21 cellular contexts compared by ENCODE assay signal in the genomic region with DNA sequence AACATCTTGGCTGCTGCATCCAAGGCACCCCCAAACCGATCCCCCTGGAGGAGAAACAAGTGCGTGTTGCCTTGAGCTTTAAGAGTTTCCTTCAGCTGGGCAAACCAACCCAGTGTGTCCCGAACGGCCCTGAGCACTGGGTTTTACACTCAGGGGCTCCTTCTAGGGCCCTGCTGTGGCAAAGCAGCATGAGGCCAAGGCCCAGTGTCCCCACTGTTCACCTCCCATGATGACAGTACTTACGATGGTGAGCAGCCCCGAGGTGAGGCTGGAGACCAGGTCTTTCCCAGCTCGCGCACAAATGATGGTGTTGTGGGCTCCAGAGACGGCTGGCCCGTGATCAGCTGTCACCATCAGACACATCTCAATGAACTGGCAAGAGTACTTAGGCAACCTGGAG. TPM values are rescaled to one million over a fixed set of nuclear protein-coding genes. Genes with fewer than 3 reads are reported as not detected.
DNase-seq lines count a peak whose midpoint lies in the region; ATAC-seq and TF ChIP-seq lines count a peak whose summit lies in the region.
"Had no signal": no experiment of that assay in that cellular context is flagged by ENCODE, and none has a peak within 500 bp of the region (broad histone marks: within the 10 kb centered on the region; RNA-seq: fewer than 3 reads in every experiment).

No MANE protein-coding gene starts in this region.

- H3K9me3 Mint-ChIP-seq in activated naive CD4-positive, alpha-beta T cell treated with anti-CD3 and anti-CD28 coated beads, Interleukin-2, amount 50 U/mL, for 72 hours, result no peaks in the 10 kb centered on the region
- no peaks in the 10 kb centered on the region for H3K9me3 Mint-ChIP-seq in activated T-helper 2 cell treated with anti-CD3 and anti-CD28 coated beads, Interferon-gamma antibody, Interleukin-2, Interleukin-4, amounts not matched to agents 10 μg/mL and 5 μg/mL and 100 μg/mL, durations not matched to agents 14 hours and 24 hours and 36 hours
- peaks cover 12% of the 10 kb centered on the region for H3K9me3 Mint-ChIP-seq in nephron progenitor cell
- H3K9me3 Mint-ChIP-seq in stimulated activated naive CD8-positive, alpha-beta T cell treated with anti-CD3 and anti-CD28 coated beads, Interleukin-15, Interleukin-2, amounts not matched to agents 100 ng/mL and 50 ng/mL, for 24 hours, result no peaks in the 10 kb centered on the region
- H3K9me3 Mint-ChIP-seq: CD8-positive, alpha-beta memory T cell; IgD-negative memory B cell had no signal

- DNase-seq in activated naive CD4-positive, alpha-beta T cell treated with anti-CD3 and anti-CD28 coated beads, Interleukin-2, amount 50 U/mL, for 72 hours (ENCODE audit: low spot score in 2 of 2), result no peak
- DNase-seq in activated naive CD4-positive, alpha-beta T cell treated with Interleukin-2 at 50 U/mL for 16 hours, result no peak
- DNase-seq in activated T-helper 2 cell treated with anti-CD3 and anti-CD28 coated beads, Interferon-gamma antibody, Interleukin-2, Interleukin-4, amounts not matched to agents 10 μg/mL and 5 μg/mL and 100 μg/mL, durations not matched to agents 14 hours and 24 hours and 36 hours (ENCODE audit: low spot score), result no peak
- DNase-seq in nephron progenitor cell (no peak), GM03348 (ENCODE audit: low spot score) (no peak), aorta (no peak)
- DNase-seq: ACHN; C1 segment of cervical spinal cord; CD8-positive, alpha-beta memory T cell; DMS53; EL; Kasumi-1; MG63; NCI-H1105; NCI-H2081; NCI-H2171 treated with DMSO at 0.1 percent for 48 hours; NCI-H446; Right ventricle myocardium superior had no signal

- H3K27ac ChIP-seq in aorta (ENCODE audit: low read depth in 1 of 2, low read length in 2 of 2), result no peak overlapping the region

- WGBS in aorta, 2 donors, result 90 to 91% methylated on average over 10 of the region's 10 CpGs

- no peaks in the 10 kb centered on the region for H3K27me3 Mint-ChIP-seq in activated T-helper 2 cell treated with anti-CD3 and anti-CD28 coated beads, Interferon-gamma antibody, Interleukin-2, Interleukin-4, amounts not matched to agents 10 μg/mL and 5 μg/mL and 100 μg/mL, durations not matched to agents 14 hours and 24 hours and 36 hours (ENCODE audit: low read depth)
- H3K27me3 Mint-ChIP-seq in nephron progenitor cell (ENCODE audit: low read depth, poor library complexity), result no peaks in the 10 kb centered on the region
- H3K27me3 Mint-ChIP-seq in stimulated activated naive CD8-positive, alpha-beta T cell treated with anti-CD3 and anti-CD28 coated beads, Interleukin-15, Interleukin-2, amounts not matched to agents 100 ng/mL and 50 ng/mL, for 24 hours, result no peaks in the 10 kb centered on the region
- H3K27me3 Mint-ChIP-seq: CD8-positive, alpha-beta memory T cell; IgD-negative memory B cell had no signal

- no peaks in the 10 kb centered on the region for H3K9me3 ChIP-seq in aorta (ENCODE audit: control insufficient read depth, low read length)
- H3K9me3 ChIP-seq: MG63 had no signal

- H3K36me3 ChIP-seq in aorta (ENCODE audit: control insufficient read depth in 1 of 2, insufficient read depth in 2 of 2, low read length in 1 of 2), result peaks cover 0 to 12% of the 10 kb centered on the region in 2 donors

- H3K4me3 ChIP-seq in aorta (ENCODE audit: low read length in 2 of 2), result no peak overlapping the region
- H3K4me3 ChIP-seq: GM23338, MG63 had no signal

- H3K36me3 Mint-ChIP-seq in activated naive CD4-positive, alpha-beta T cell treated with anti-CD3 and anti-CD28 coated beads, Interleukin-2, amount 50 U/mL, for 72 hours, result peaks cover 8 to 28% of the 10 kb centered on the region in 2 donors
- peaks cover 84% of the 10 kb centered on the region for H3K36me3 Mint-ChIP-seq in activated T-helper 2 cell treated with anti-CD3 and anti-CD28 coated beads, Interferon-gamma antibody, Interleukin-2, Interleukin-4, amounts not matched to agents 10 μg/mL and 5 μg/mL and 100 μg/mL, durations not matched to agents 14 hours and 24 hours and 36 hours (ENCODE audit: low read depth)
- H3K36me3 Mint-ChIP-seq in nephron progenitor cell (ENCODE audit: low read depth), result peaks cover 90% of the 10 kb centered on the region
- H3K36me3 Mint-ChIP-seq in stimulated activated naive CD8-positive, alpha-beta T cell treated with anti-CD3 and anti-CD28 coated beads, Interleukin-15, Interleukin-2, amounts not matched to agents 100 ng/mL and 50 ng/mL, for 24 hours (ENCODE audit: low read depth), result peaks cover 76% of the 10 kb centered on the region

- no peaks in the 10 kb centered on the region for H3K27me3 ChIP-seq in aorta (ENCODE audit: control insufficient read depth in 1 of 2, insufficient read depth in 2 of 2, low read length in 1 of 2)
- H3K27me3 ChIP-seq: MG63 had no signal

- H3K4me1 ChIP-seq in aorta (ENCODE audit: control insufficient read depth in 1 of 2, insufficient read depth in 2 of 2, low read length in 2 of 2), result no peaks in the 10 kb centered on the region

- peak overlapping the region; percentile 46 to 68 for H3K27ac Mint-ChIP-seq in activated naive CD4-positive, alpha-beta T cell treated with anti-CD3 and anti-CD28 coated beads, Interleukin-2, amount 50 U/mL, for 72 hours
- peak overlapping the region; percentile 75 for H3K27ac Mint-ChIP-seq in activated T-helper 2 cell treated with anti-CD3 and anti-CD28 coated beads, Interferon-gamma antibody, Interleukin-2, Interleukin-4, amounts not matched to agents 10 μg/mL and 5 μg/mL and 100 μg/mL, durations not matched to agents 14 hours and 24 hours and 36 hours
- peak overlapping the region; percentile 48 for H3K27ac Mint-ChIP-seq in nephron progenitor cell
- peak overlapping the region; percentile 61 for H3K27ac Mint-ChIP-seq in stimulated activated naive CD8-positive, alpha-beta T cell treated with anti-CD3 and anti-CD28 coated beads, Interleukin-15, Interleukin-2, amounts not matched to agents 100 ng/mL and 50 ng/mL, for 24 hours
- H3K27ac Mint-ChIP-seq: GM23338, IgD-negative memory B cell had no signal

- ATAC-seq in activated naive CD4-positive, alpha-beta T cell treated with anti-CD3 and anti-CD28 coated beads, Interleukin-2, amount 50 U/mL, for 72 hours, result no peak
- no peak for ATAC-seq in aorta (ENCODE audit: low FRiP score)
- ATAC-seq: GM23338 had no signal

- no peak for TF ChIP-seq CTCF in nephron progenitor cell (IDR thresholded peaks at IDR 0.05)

- intact Hi-C loops in activated T-helper 2 cell treated with anti-CD3 and anti-CD28 coated beads, Interferon-gamma antibody, Interleukin-2, Interleukin-4, amounts not matched to agents 10 μg/mL and 5 μg/mL and 100 μg/mL, durations not matched to agents 14 hours and 24 hours and 36 hours (cut with micrococcal nuclease), result no loop called here
- intact Hi-C loops in aorta (cut with DNase I), result no loop called here

- H3K4me3 Mint-ChIP-seq in activated T-helper 2 cell treated with anti-CD3 and anti-CD28 coated beads, Interferon-gamma antibody, Interleukin-2, Interleukin-4, amounts not matched to agents 10 μg/mL and 5 μg/mL and 100 μg/mL, durations not matched to agents 14 hours and 24 hours and 36 hours (ENCODE audit: low read depth), result no peak overlapping the region
- no peak overlapping the region for H3K4me3 Mint-ChIP-seq in nephron progenitor cell
- no peak overlapping the region for H3K4me3 Mint-ChIP-seq in stimulated activated naive CD8-positive, alpha-beta T cell treated with anti-CD3 and anti-CD28 coated beads, Interleukin-15, Interleukin-2, amounts not matched to agents 100 ng/mL and 50 ng/mL, for 24 hours
- H3K4me3 Mint-ChIP-seq: GM23338, IgD-negative memory B cell had no signal

- peaks cover 47% of the 10 kb centered on the region for H3K4me1 Mint-ChIP-seq in activated T-helper 2 cell treated with anti-CD3 and anti-CD28 coated beads, Interferon-gamma antibody, Interleukin-2, Interleukin-4, amounts not matched to agents 10 μg/mL and 5 μg/mL and 100 μg/mL, durations not matched to agents 14 hours and 24 hours and 36 hours (ENCODE audit: low read depth)
- no peaks in the 10 kb centered on the region for H3K4me1 Mint-ChIP-seq in nephron progenitor cell
- H3K4me1 Mint-ChIP-seq in stimulated activated naive CD8-positive, alpha-beta T cell treated with anti-CD3 and anti-CD28 coated beads, Interleukin-15, Interleukin-2, amounts not matched to agents 100 ng/mL and 50 ng/mL, for 24 hours (ENCODE audit: low read depth), result peaks cover 37% of the 10 kb centered on the region
- H3K4me1 Mint-ChIP-seq: GM23338 had no signal

RNA-seq across cellular contexts. Expression of a gene that starts 6.6 kb away (rescaled TPM):
- total RNA-seq in activated naive CD4-positive, alpha-beta T cell treated with anti-CD3 and anti-CD28 coated beads, Interleukin-2, amount 50 U/mL, for 72 hours, result 10 to 100 TPM; 14.1 to 29.3 TPM
- total RNA-seq in activated T-helper 2 cell treated with anti-CD3 and anti-CD28 coated beads, Interferon-gamma antibody, Interleukin-2, Interleukin-4, amounts not matched to agents 10 μg/mL and 5 μg/mL and 100 μg/mL, durations not matched to agents 14 hours and 24 hours and 36 hours, result 44.3 and 46.0 TPM in 2 replicates
- 10 to 100 TPM; 11.9 TPM for total RNA-seq in aorta
- polyA plus RNA-seq in aorta, result 1 to 10 TPM; 1.0 to 1.8 TPM

RNA-seq across cellular contexts. Expression of a gene that starts 34.2 kb away (rescaled TPM):
- total RNA-seq in activated naive CD4-positive, alpha-beta T cell treated with anti-CD3 and anti-CD28 coated beads, Interleukin-2, amount 50 U/mL, for 72 hours, result under 1 TPM; 0.12 to 0.14 TPM
- total RNA-seq in activated T-helper 2 cell treated with anti-CD3 and anti-CD28 coated beads, Interferon-gamma antibody, Interleukin-2, Interleukin-4, amounts not matched to agents 10 μg/mL and 5 μg/mL and 100 μg/mL, durations not matched to agents 14 hours and 24 hours and 36 hours, result 0.16 and 0.23 TPM in 2 replicates
- under 1 TPM; 0.36 TPM for total RNA-seq in aorta
- polyA plus RNA-seq in aorta, result under 1 TPM in 1 of 2 donors, not detected in 1; 0.97 TPM
- total RNA-seq: CD8-positive, alpha-beta memory T cell; Right ventricle myocardium superior had no signal

RNA-seq across cellular contexts. Expression of a gene that starts 35.8 kb away (rescaled TPM):
- 10 to 100 TPM; 52.4 to 62.1 TPM for total RNA-seq in activated naive CD4-positive, alpha-beta T cell treated with anti-CD3 and anti-CD28 coated beads, Interleukin-2, amount 50 U/mL, for 72 hours
- total RNA-seq in activated T-helper 2 cell treated with anti-CD3 and anti-CD28 coated beads, Interferon-gamma antibody, Interleukin-2, Interleukin-4, amounts not matched to agents 10 μg/mL and 5 μg/mL and 100 μg/mL, durations not matched to agents 14 hours and 24 hours and 36 hours, result 59.9 and 62.0 TPM in 2 replicates
- 10 to 100 TPM; 43.5 to 64.3 TPM for total RNA-seq in aorta
- polyA plus RNA-seq in aorta, result 100 to 1,000 TPM; 100 to 155 TPM

RNA-seq across cellular contexts. Expression of a gene that starts 47.0 kb away (rescaled TPM):
- total RNA-seq in activated naive CD4-positive, alpha-beta T cell treated with anti-CD3 and anti-CD28 coated beads, Interleukin-2, amount 50 U/mL, for 72 hours, result 100 to 1,000 TPM; 140 to 187 TPM
- total RNA-seq in activated T-helper 2 cell treated with anti-CD3 and anti-CD28 coated beads, Interferon-gamma antibody, Interleukin-2, Interleukin-4, amounts not matched to agents 10 μg/mL and 5 μg/mL and 100 μg/mL, durations not matched to agents 14 hours and 24 hours and 36 hours, result 223 and 232 TPM in 2 replicates
- total RNA-seq in aorta, result 100 to 1,000 TPM in 1 of 2 donors, 10 to 100 TPM in 1; 84.5 to 106 TPM
- polyA plus RNA-seq in aorta, result 10 to 100 TPM; 14.8 to 26.4 TPM

RNA-seq across cellular contexts. Expression of a gene that starts 58.6 kb away (rescaled TPM):
- total RNA-seq in activated naive CD4-positive, alpha-beta T cell treated with anti-CD3 and anti-CD28 coated beads, Interleukin-2, amount 50 U/mL, for 72 hours, result 1 to 10 TPM; 1.2 to 2.0 TPM
- total RNA-seq in activated T-helper 2 cell treated with anti-CD3 and anti-CD28 coated beads, Interferon-gamma antibody, Interleukin-2, Interleukin-4, amounts not matched to agents 10 μg/mL and 5 μg/mL and 100 μg/mL, durations not matched to agents 14 hours and 24 hours and 36 hours, result 0.50 and 0.85 TPM in 2 replicates
- 1 to 10 TPM in 1 of 2 donors, under 1 TPM in 1; 0.81 to 1.4 TPM for total RNA-seq in aorta
- polyA plus RNA-seq in aorta, result 1 to 10 TPM; 2.4 to 3.8 TPM
